Comparison of ENCODE assay signal across 22 cellular contexts in genomic region chrX:118510076-118510475, GRCh38. TPM values are rescaled to one million over a fixed set of nuclear protein-coding genes. Genes with fewer than 3 reads are reported as not detected.
A peak's percentile ranks its signal among the peaks of the same experiment; 100 is the strongest.
DNase-seq lines count a peak whose midpoint lies in the region; ATAC-seq and TF ChIP-seq lines count a peak whose summit lies in the region.
"Had no signal": no experiment of that assay in that cellular context is flagged by ENCODE, and none has a peak within 500 bp of the region (broad histone marks: within the 10 kb centered on the region; RNA-seq: fewer than 3 reads in every experiment).

No MANE protein-coding gene starts in this region.

- peak overlapping the region; percentile 67 for H3K27ac Mint-ChIP-seq in CD8-positive, alpha-beta T cell
- peak overlapping the region; percentile 35 for H3K27ac Mint-ChIP-seq in activated B cell treated with CpG ODN at 0.5 μM for 24 hours
- H3K27ac Mint-ChIP-seq in naive thymus-derived CD8-positive, alpha-beta T cell = peak overlapping the region in 9 of 10 donors; percentile 40 to 86 (median 61)
- H3K27ac Mint-ChIP-seq: activated CD4-positive, alpha-beta memory T cell treated with anti-CD3 and anti-CD28 coated beads, Interleukin-2, amount 10 ng/mL, durations not matched to agents 7 days and 5 days; activated T-helper 1 cell treated with anti-CD3 and anti-CD28 coated beads, Interleukin-12 subunit alpha, Interleukin-12 subunit beta, Interleukin-2, Interleukin-4 antibody, amounts not matched to agents 30 ng/mL and 10 ng/mL and 1 ng/mL, durations not matched to agents 14 hours and 24 hours and 36 hours had no signal

- H3K9me3 ChIP-seq in CD8-positive, alpha-beta T cell (ENCODE audit: low read length) = no peaks in the 10 kb centered on the region
- H3K9me3 ChIP-seq: mucosa of descending colon, SK-N-SH had no signal

- peaks cover 80% of the 10 kb centered on the region for H3K4me1 Mint-ChIP-seq in CD8-positive, alpha-beta T cell (ENCODE audit: low read depth)
- peaks cover 49% of the 10 kb centered on the region for H3K4me1 Mint-ChIP-seq in activated B cell treated with CpG ODN at 0.5 μM for 24 hours
- H3K4me1 Mint-ChIP-seq in naive thymus-derived CD8-positive, alpha-beta T cell = peaks cover 25 to 93% (median 82%) of the 10 kb centered on the region in 4 donors

- H3K4me3 ChIP-seq in CD8-positive, alpha-beta T cell (ENCODE audit: low read depth, low read length) = no peak overlapping the region
- H3K4me3 ChIP-seq: breast epithelium, dorsolateral prefrontal cortex, mucosa of descending colon had no signal

- DNase-seq in DMS 273 (lab: John Stamatoyannopoulos, UW; ENCODE audit: unreplicated experiment) (peak; percentile 10), DMS 273 treated with DMSO at 0.1 percent for 48 hours (lab: John Stamatoyannopoulos, UW) (no peak), activated B cell treated with CpG ODN at 0.5 μM for 24 hours (no peak), HuH-7.5 (ENCODE audit: low spot score) (no peak), dermis blood vessel endothelial cell (no peak)
- DNase-seq in CD8-positive, alpha-beta T cell = peak in 1 of 7 experiments; percentile 19
- DNase-seq in naive thymus-derived CD8-positive, alpha-beta T cell = no peak
- DNase-seq: activated CD4-positive, alpha-beta memory T cell treated with anti-CD3 and anti-CD28 coated beads, Interleukin-2, amount 10 ng/mL, durations not matched to agents 7 days and 5 days; DMS153; dorsolateral prefrontal cortex; GF-D8; mucosa of descending colon; NCI-H1694; NCI-H82; SK-N-SH; stimulated activated CD4-positive, alpha-beta T cell treated with anti-CD3 and anti-CD28 coated beads, Interleukin-1b, Interleukin-23, amount 100 ng/mL, for 48 hours had no signal

- intact Hi-C loops in CD8-positive, alpha-beta T cell (cut with DNase I, micrococcal nuclease) = no loop called here
- intact Hi-C loops in activated B cell treated with CpG ODN at 0.5 μM for 24 hours (cut with micrococcal nuclease) = loop anchor here (1.0 kb wide), 1 partner anchor 14 kb away; no protein-coding TSS in a partner anchor

- H3K9me3 Mint-ChIP-seq in CD8-positive, alpha-beta T cell = peaks cover 2% of the 10 kb centered on the region
- no peaks in the 10 kb centered on the region for H3K9me3 Mint-ChIP-seq in activated B cell treated with CpG ODN at 0.5 μM for 24 hours
- peaks cover 0 to 2% (median 0%) of the 10 kb centered on the region in 9 donors for H3K9me3 Mint-ChIP-seq in naive thymus-derived CD8-positive, alpha-beta T cell
- H3K9me3 Mint-ChIP-seq: activated CD4-positive, alpha-beta memory T cell treated with anti-CD3 and anti-CD28 coated beads, Interleukin-2, amount 10 ng/mL, durations not matched to agents 7 days and 5 days; activated T-helper 1 cell treated with anti-CD3 and anti-CD28 coated beads, Interleukin-12 subunit alpha, Interleukin-12 subunit beta, Interleukin-2, Interleukin-4 antibody, amounts not matched to agents 30 ng/mL and 10 ng/mL and 1 ng/mL, durations not matched to agents 14 hours and 24 hours and 36 hours had no signal

- peaks cover 33% of the 10 kb centered on the region for H3K4me1 ChIP-seq in CD8-positive, alpha-beta T cell (ENCODE audit: insufficient read depth, low read length)
- H3K4me1 ChIP-seq: breast epithelium had no signal

- no peak for TF ChIP-seq CTCF in CD8-positive, alpha-beta T cell (IDR thresholded peaks at IDR 0.05)
- TF ChIP-seq CTCF in activated B cell treated with CpG ODN at 0.5 μM for 24 hours (IDR thresholded peaks at IDR 0.05) = no peak

- no peaks in the 10 kb centered on the region for H3K36me3 ChIP-seq in CD8-positive, alpha-beta T cell (ENCODE audit: insufficient read depth, low read length)
- H3K36me3 ChIP-seq: breast epithelium had no signal

- no peak overlapping the region for H3K27ac ChIP-seq in CD8-positive, alpha-beta T cell (ENCODE audit: low read depth, low read length)
- H3K27ac ChIP-seq: 22Rv1, dorsolateral prefrontal cortex had no signal

- POLR2A ChIA-PET in CD8-positive, alpha-beta T cell (lab: Charles Lee) = no interaction called here
- POLR2A ChIA-PET in activated B cell treated with CpG ODN at 0.5 μM for 24 hours (lab: Charles Lee) = no interaction called here
- POLR2A ChIA-PET in naive thymus-derived CD8-positive, alpha-beta T cell (lab: Charles Lee) = no interaction called here

- H3K4me3 Mint-ChIP-seq in CD8-positive, alpha-beta T cell = no peak overlapping the region
- H3K4me3 Mint-ChIP-seq in activated B cell treated with CpG ODN at 0.5 μM for 24 hours = no peak overlapping the region
- H3K4me3 Mint-ChIP-seq in naive thymus-derived CD8-positive, alpha-beta T cell = peak overlapping the region in 3 of 10 donors; percentile 26 to 32 (median 29)
- H3K4me3 Mint-ChIP-seq: activated CD4-positive, alpha-beta memory T cell treated with anti-CD3 and anti-CD28 coated beads, Interleukin-2, amount 10 ng/mL, durations not matched to agents 7 days and 5 days; activated T-helper 1 cell treated with anti-CD3 and anti-CD28 coated beads, Interleukin-12 subunit alpha, Interleukin-12 subunit beta, Interleukin-2, Interleukin-4 antibody, amounts not matched to agents 30 ng/mL and 10 ng/mL and 1 ng/mL, durations not matched to agents 14 hours and 24 hours and 36 hours; B cell had no signal

- no peak for ATAC-seq in CD8-positive, alpha-beta T cell
- ATAC-seq in activated B cell treated with CpG ODN at 0.5 μM for 24 hours (ENCODE audit: low read depth) (no peak), HG02852 (IDR thresholded peaks at IDR 0.05; ENCODE audit: unreplicated experiment) (no peak)
- no peak for ATAC-seq in naive thymus-derived CD8-positive, alpha-beta T cell
- ATAC-seq: left lobe of liver, mucosa of descending colon had no signal

- no peaks in the 10 kb centered on the region for H3K27me3 ChIP-seq in CD8-positive, alpha-beta T cell (ENCODE audit: insufficient read depth, low read length)

- no peaks in the 10 kb centered on the region for H3K27me3 Mint-ChIP-seq in CD8-positive, alpha-beta T cell (ENCODE audit: low read depth)
- H3K27me3 Mint-ChIP-seq in activated B cell treated with CpG ODN at 0.5 μM for 24 hours = no peaks in the 10 kb centered on the region
- H3K27me3 Mint-ChIP-seq in naive thymus-derived CD8-positive, alpha-beta T cell = no peaks in the 10 kb centered on the region
- H3K27me3 Mint-ChIP-seq: activated CD4-positive, alpha-beta memory T cell treated with anti-CD3 and anti-CD28 coated beads, Interleukin-2, amount 10 ng/mL, durations not matched to agents 7 days and 5 days; B cell had no signal

- CTCF ChIA-PET in CD8-positive, alpha-beta T cell (lab: Charles Lee) = no interaction called here
- CTCF ChIA-PET in activated B cell treated with CpG ODN at 0.5 μM for 24 hours (lab: Charles Lee) = no interaction called here

- peaks cover 58% of the 10 kb centered on the region for H3K36me3 Mint-ChIP-seq in CD8-positive, alpha-beta T cell
- peaks cover 52% of the 10 kb centered on the region for H3K36me3 Mint-ChIP-seq in activated B cell treated with CpG ODN at 0.5 μM for 24 hours (ENCODE audit: low read depth)
- peaks cover 16 to 48% (median 21%) of the 10 kb centered on the region in 3 donors for H3K36me3 Mint-ChIP-seq in naive thymus-derived CD8-positive, alpha-beta T cell

RNA-seq across cellular contexts. Expression of gene DOCK11, which starts 14.5 kb away (rescaled TPM):
- total RNA-seq in CD8-positive, alpha-beta T cell = 10 to 100 TPM; 52.8 to 57.9 TPM
- total RNA-seq in activated B cell treated with CpG ODN at 0.5 μM for 24 hours (56.0 and 58.6 TPM in 2 replicates), dermis blood vessel endothelial cell (0.42 and 0.51 TPM in 2 replicates)
- 100 to 1,000 TPM; 110 to 116 TPM for total RNA-seq in naive thymus-derived CD8-positive, alpha-beta T cell
- 10 to 100 TPM; 20.9 to 26.6 (median 24.1) TPM for polyA plus RNA-seq in naive thymus-derived CD8-positive, alpha-beta T cell

Comparison
In these comparisons a context has a peak if more than half of its experiments do, and no peak if none do; other contexts are left out.
1. RNA of gene DOCK11, which starts 14.5 kb away (total RNA-seq): 110 to 116 TPM in naive thymus-derived CD8-positive, alpha-beta T cell, 52.8 to 57.9 TPM in CD8-positive, alpha-beta T cell and 56.0 to 58.6 TPM in activated B cell treated with CpG ODN at 0.5 μM for 24 hours; 0.42 to 0.51 TPM in dermis blood vessel endothelial cell; every median in the first group is over 10 times any median in the second.
2. Peak in every context shown above with its lines, with median percentiles within 50 percentile points of each other: H3K27ac Mint-ChIP-seq.